ENCODE assay signal across 19 cellular contexts in the genomic region with DNA sequence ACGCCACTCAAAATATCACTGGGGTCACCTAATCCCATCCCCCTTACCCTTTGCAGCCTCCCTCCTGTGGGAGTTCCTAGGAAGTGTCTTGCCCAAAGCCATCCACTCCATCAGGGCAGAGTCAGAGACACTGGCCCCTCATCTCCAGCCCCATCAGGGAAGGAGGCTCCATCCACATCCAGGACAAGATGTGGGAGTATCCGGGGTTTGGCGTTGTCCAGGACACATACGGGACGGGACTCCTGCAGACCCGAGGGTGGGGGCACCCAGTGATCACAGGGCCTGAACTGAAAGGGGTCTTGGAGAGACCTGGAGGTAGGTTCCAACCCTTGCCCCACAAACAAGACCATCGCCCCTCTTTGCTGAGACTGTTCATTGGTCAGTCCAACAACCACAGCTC.
"Had no signal": no experiment of that assay in that cellular context is flagged by ENCODE, and none has a peak within 500 bp of the region (broad histone marks: within the 10 kb centered on the region; RNA-seq: fewer than 3 reads in every experiment).

No MANE protein-coding gene starts in this region.

- H3K9me3 ChIP-seq: gastrocnemius medialis, SK-N-SH, transverse colon had no signal

- H3K36me3 Mint-ChIP-seq: activated naive CD4-positive, alpha-beta T cell treated with anti-CD3 and anti-CD28 coated beads, Interleukin-2, amount 10 ng/mL, durations not matched to agents 7 days and 5 days; memory B cell had no signal

- H3K27me3 Mint-ChIP-seq: activated CD4-positive, alpha-beta T cell treated with anti-CD3 and anti-CD28 coated beads, Interleukin-2, amount 10 ng/mL, durations not matched to agents 7 days and 5 days had no signal

- H3K9me3 Mint-ChIP-seq: activated CD4-positive, alpha-beta T cell treated with anti-CD3 and anti-CD28 coated beads, Interleukin-2, amount 10 ng/mL, durations not matched to agents 7 days and 5 days; activated naive CD4-positive, alpha-beta T cell treated with anti-CD3 and anti-CD28 coated beads, Interleukin-2, amount 10 ng/mL, durations not matched to agents 7 days and 5 days; activated T-cell treated with anti-CD3 and anti-CD28 coated beads, Interleukin-2, amount 50 U/mL, for 72 hours; memory B cell had no signal

- H3K4me3 Mint-ChIP-seq: activated CD4-positive, alpha-beta T cell treated with anti-CD3 and anti-CD28 coated beads, Interleukin-2, amount 10 ng/mL, durations not matched to agents 7 days and 5 days; activated naive CD4-positive, alpha-beta T cell treated with anti-CD3 and anti-CD28 coated beads, Interleukin-2, amount 10 ng/mL, durations not matched to agents 7 days and 5 days; activated T-cell treated with anti-CD3 and anti-CD28 coated beads, Interleukin-2, amount 50 U/mL, for 72 hours; memory B cell had no signal

- H3K27ac Mint-ChIP-seq: activated CD4-positive, alpha-beta T cell treated with anti-CD3 and anti-CD28 coated beads, Interleukin-2, amount 10 ng/mL, durations not matched to agents 7 days and 5 days; activated naive CD4-positive, alpha-beta T cell treated with anti-CD3 and anti-CD28 coated beads, Interleukin-2, amount 10 ng/mL, durations not matched to agents 7 days and 5 days; activated T-cell treated with anti-CD3 and anti-CD28 coated beads, Interleukin-2, amount 50 U/mL, for 72 hours; memory B cell; progenitor cell of endocrine pancreas had no signal

- DNase-seq: activated CD4-positive, alpha-beta T cell treated with anti-CD3 and anti-CD28 coated beads, Interleukin-2, amount 10 ng/mL, durations not matched to agents 7 days and 5 days; activated effector memory CD4-positive, alpha-beta T cell treated with Interleukin-2 at 50 U/mL for 16 hours; activated naive CD4-positive, alpha-beta T cell treated with anti-CD3 and anti-CD28 coated beads, Interleukin-2, amount 10 ng/mL, durations not matched to agents 7 days and 5 days; activated T-cell treated with anti-CD3 and anti-CD28 coated beads, Interleukin-2, amount 50 U/mL, for 72 hours; aorta; central memory CD4-positive, alpha-beta T cell; dermis blood vessel endothelial cell; effector memory CD4-positive, alpha-beta T cell; gastrocnemius medialis; hypothalamus; left cardiac atrium; SIG-M5; SK-N-SH; stimulated activated CD4-positive, alpha-beta T cell treated with anti-CD3 and anti-CD28 coated beads, Interleukin-4, amount 100 ng/mL, for 24 hours; stimulated activated naive CD8-positive, alpha-beta T cell treated with anti-CD3 and anti-CD28 coated beads, Interleukin-15, Interleukin-2, amounts not matched to agents 100 U/mL and 50 U/mL, for 24 hours; transverse colon had no signal

- H3K27ac ChIP-seq: gastrocnemius medialis, transverse colon, VCaP had no signal

- H3K36me3 ChIP-seq: gastrocnemius medialis, transverse colon had no signal

- H3K4me1 Mint-ChIP-seq: activated CD4-positive, alpha-beta T cell treated with anti-CD3 and anti-CD28 coated beads, Interleukin-2, amount 10 ng/mL, durations not matched to agents 7 days and 5 days; activated naive CD4-positive, alpha-beta T cell treated with anti-CD3 and anti-CD28 coated beads, Interleukin-2, amount 10 ng/mL, durations not matched to agents 7 days and 5 days; memory B cell had no signal

- H3K9ac ChIP-seq: SK-N-SH had no signal

- H3K27me3 ChIP-seq: gastrocnemius medialis had no signal

- H3K4me2 ChIP-seq: SK-N-SH had no signal

- H3K4me3 ChIP-seq: gastrocnemius medialis, transverse colon had no signal
